In genomic region chr2:81163583-81163982, GRCh38 we compare ENCODE assay signal across 11 cellular contexts.
"Had no signal": no experiment of that assay in that cellular context is flagged by ENCODE, and none has a peak within 500 bp of the region (broad histone marks: within the 10 kb centered on the region; RNA-seq: fewer than 3 reads in every experiment).

No MANE protein-coding gene starts in this region.

- H3K4me3 ChIP-seq: GM23248, GM23338, HAP-1 had no signal

- FAIRE-seq: H1, H54 had no signal

- H3K4me2 ChIP-seq: GM23338 had no signal

- H3K4me1 ChIP-seq: HAP-1 had no signal

- H3K27ac ChIP-seq: GM23248 had no signal

- H2AFZ ChIP-seq: GM23248, GM23338 had no signal

- DNase-seq: GM23248, GOT3, H7, H9, HCEC 1CT, HFFc6 had no signal

- H3K9ac ChIP-seq: GM23248 had no signal

- H3K36me3 ChIP-seq: HAP-1 had no signal

- ATAC-seq: GM23338, HCT116 had no signal

- H3K9me3 ChIP-seq: HAP-1 had no signal
